In the genomic region with DNA sequence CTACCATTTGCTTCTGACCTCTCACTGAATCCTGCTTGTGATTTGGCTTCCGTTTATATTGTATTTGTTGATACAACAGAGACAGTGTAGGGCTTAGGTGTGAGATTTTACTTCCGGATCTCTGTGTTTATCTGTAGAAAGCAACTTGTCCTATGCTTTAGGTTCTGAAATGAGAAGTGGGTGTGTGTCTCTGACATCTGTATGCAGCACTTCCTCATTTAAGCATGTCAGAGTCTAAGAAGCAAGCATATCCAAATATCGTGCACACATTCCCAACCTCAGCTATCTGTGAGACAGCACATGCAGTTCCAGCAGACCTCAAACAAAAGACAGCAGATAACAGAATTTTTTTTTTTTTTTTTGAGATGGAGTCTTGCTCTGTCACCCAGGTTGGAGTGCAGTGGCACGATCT, we compare ENCODE assay signal across 1 cellular context.
TF ChIP-seq lines count a peak whose summit lies in the region.

No MANE protein-coding gene starts in this region.

TF ChIP-seq in WTC11, 78 proteins besides CTCF, POLR2A, EP300 and RAD21 (continued from another document):
- TF ChIP-seq, protein P1, sequence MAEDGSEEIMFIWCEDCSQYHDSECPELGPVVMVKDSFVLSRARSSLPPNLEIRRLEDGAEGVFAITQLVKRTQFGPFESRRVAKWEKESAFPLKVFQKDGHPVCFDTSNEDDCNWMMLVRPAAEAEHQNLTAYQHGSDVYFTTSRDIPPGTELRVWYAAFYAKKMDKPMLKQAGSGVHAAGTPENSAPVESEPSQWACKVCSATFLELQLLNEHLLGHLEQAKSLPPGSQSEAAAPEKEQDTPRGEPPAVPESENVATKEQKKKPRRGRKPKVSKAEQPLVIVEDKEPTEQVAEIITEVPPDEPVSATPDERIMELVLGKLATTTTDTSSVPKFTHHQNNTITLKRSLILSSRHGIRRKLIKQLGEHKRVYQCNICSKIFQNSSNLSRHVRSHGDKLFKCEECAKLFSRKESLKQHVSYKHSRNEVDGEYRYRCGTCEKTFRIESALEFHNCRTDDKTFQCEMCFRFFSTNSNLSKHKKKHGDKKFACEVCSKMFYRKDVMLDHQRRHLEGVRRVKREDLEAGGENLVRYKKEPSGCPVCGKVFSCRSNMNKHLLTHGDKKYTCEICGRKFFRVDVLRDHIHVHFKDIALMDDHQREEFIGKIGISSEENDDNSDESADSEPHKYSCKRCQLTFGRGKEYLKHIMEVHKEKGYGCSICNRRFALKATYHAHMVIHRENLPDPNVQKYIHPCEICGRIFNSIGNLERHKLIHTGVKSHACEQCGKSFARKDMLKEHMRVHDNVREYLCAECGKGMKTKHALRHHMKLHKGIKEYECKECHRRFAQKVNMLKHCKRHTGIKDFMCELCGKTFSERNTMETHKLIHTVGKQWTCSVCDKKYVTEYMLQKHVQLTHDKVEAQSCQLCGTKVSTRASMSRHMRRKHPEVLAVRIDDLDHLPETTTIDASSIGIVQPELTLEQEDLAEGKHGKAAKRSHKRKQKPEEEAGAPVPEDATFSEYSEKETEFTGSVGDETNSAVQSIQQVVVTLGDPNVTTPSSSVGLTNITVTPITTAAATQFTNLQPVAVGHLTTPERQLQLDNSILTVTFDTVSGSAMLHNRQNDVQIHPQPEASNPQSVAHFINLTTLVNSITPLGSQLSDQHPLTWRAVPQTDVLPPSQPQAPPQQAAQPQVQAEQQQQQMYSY (CRISPR knock-in tag; IDR thresholded peaks at IDR 0.05): no peak
